7 cellular contexts compared by ENCODE assay signal in genomic region chr1:39798859-39799769, GRCh38. TPM values are rescaled to one million over a fixed set of nuclear protein-coding genes. Genes with fewer than 3 reads are reported as not detected.
DNase-seq lines count a peak whose midpoint lies in the region; ATAC-seq and TF ChIP-seq lines count a peak whose summit lies in the region.
"Not testable (repeated sequence)": the region's sequence is repeated elsewhere in the genome, so short reads cannot be mapped to it uniquely, and the experiment has no call there.

No MANE protein-coding gene starts in this region.

- H3K27ac Mint-ChIP-seq in T-helper 2 cell treated with Interferon-gamma antibody and Interleukin-4, amounts not matched to agents 5 μg/mL and 100 μg/mL, for 36 hours: peak overlapping the region; percentile 89

- H3K36me3 Mint-ChIP-seq in T-helper 2 cell treated with Interferon-gamma antibody and Interleukin-4, amounts not matched to agents 5 μg/mL and 100 μg/mL, for 36 hours (ENCODE audit: low read depth): not testable (repeated sequence)

- not testable (repeated sequence) for H3K9ac ChIP-seq in skeletal muscle satellite cell (ENCODE audit: low read depth, low read length)

- H3K4me3 Mint-ChIP-seq in T-helper 2 cell treated with Interferon-gamma antibody and Interleukin-4, amounts not matched to agents 5 μg/mL and 100 μg/mL, for 36 hours: peak overlapping the region; percentile 71

- H3K4me1 Mint-ChIP-seq in T-helper 2 cell treated with Interferon-gamma antibody and Interleukin-4, amounts not matched to agents 5 μg/mL and 100 μg/mL, for 36 hours (ENCODE audit: low read depth): peaks cover 11% of the 10 kb centered on the region

- H3K27ac ChIP-seq in hepatocyte: peak overlapping the region; percentile 64

- peak; percentile 93 for ATAC-seq in GM18517 (IDR thresholded peaks at IDR 0.05; ENCODE audit: unreplicated experiment)
- peak; percentile 90 for ATAC-seq in HG02763 (IDR thresholded peaks at IDR 0.05; ENCODE audit: unreplicated experiment)

- not testable (repeated sequence) for H3K36me3 ChIP-seq in hepatocyte (replicated peaks; ENCODE audit: insufficient read depth, low read depth); skeletal muscle satellite cell (ENCODE audit: insufficient read depth, low read length)

- H3K9me3 ChIP-seq in hepatocyte (ENCODE audit: low read depth); skeletal muscle satellite cell (replicated peaks; ENCODE audit: low read length): not testable (repeated sequence)

- not testable (repeated sequence) for H3K4me2 ChIP-seq in hepatocyte
- H3K4me2 ChIP-seq in skeletal muscle satellite cell (ENCODE audit: low read length): peak overlapping the region; percentile 66

- not testable (repeated sequence) for H3K27me3 ChIP-seq in hepatocyte; skeletal muscle satellite cell (ENCODE audit: control insufficient read depth, insufficient read depth, low read length)

- DNase-seq in NCI-H1417 (lab: John Stamatoyannopoulos, UW) (peak; percentile 33 to 89 (median 74)), hepatocyte (ENCODE audit: low spot score) (peak; percentile 74)
- DNase-seq in T-helper 2 cell treated with Interferon-gamma antibody and Interleukin-4, amounts not matched to agents 5 μg/mL and 100 μg/mL, for 36 hours (ENCODE audit: low spot score): peak; percentile 81
- DNase-seq in activated naive CD8-positive, alpha-beta T cell treated with anti-CD3 and anti-CD28 coated beads, Interleukin-2, amount 50 U/mL, for 16 hours (ENCODE audit: low read depth, low spot score): peak; percentile 75

- not testable (repeated sequence) for H4K20me1 ChIP-seq in hepatocyte (ENCODE audit: insufficient read depth, poor library complexity, severe bottlenecking)

- not testable (repeated sequence) for H3K4me3 ChIP-seq in hepatocyte; skeletal muscle satellite cell (ENCODE audit: low read length)

- not testable (repeated sequence) for H2AFZ ChIP-seq in hepatocyte

- not testable (repeated sequence) for H3K79me2 ChIP-seq in hepatocyte

- not testable (repeated sequence) for H3K9me3 Mint-ChIP-seq in T-helper 2 cell treated with Interferon-gamma antibody and Interleukin-4, amounts not matched to agents 5 μg/mL and 100 μg/mL, for 36 hours

- not testable (repeated sequence) for H3K9me2 ChIP-seq in hepatocyte (replicated peaks; ENCODE audit: insufficient read depth)

- not testable (repeated sequence) for H3K4me1 ChIP-seq in hepatocyte (ENCODE audit: insufficient read depth)
- H3K4me1 ChIP-seq in skeletal muscle satellite cell (ENCODE audit: control insufficient read depth, insufficient read depth, low read length): peaks cover 10% of the 10 kb centered on the region

- not testable (repeated sequence) for H3K27me3 Mint-ChIP-seq in T-helper 2 cell treated with Interferon-gamma antibody and Interleukin-4, amounts not matched to agents 5 μg/mL and 100 μg/mL, for 36 hours (ENCODE audit: low read depth)

- WGBS in hepatocyte (ENCODE audit: low lambda C conversion rate, missing lambda C conversion rate): 67% methylated on average over 23 of the region's 26 CpGs

- not testable (repeated sequence) for TF ChIP-seq CTCF in hepatocyte (IDR thresholded peaks at IDR 0.05; ENCODE audit: poor library complexity)

RNA-seq across cellular contexts. Expression of gene BMP8B, which starts 10.4 kb away (rescaled TPM):
- total RNA-seq in hepatocyte: 5.5 and 7.6 TPM in 2 replicates
- 1.9 and 3.1 TPM in 2 replicates for polyA plus RNA-seq in hepatocyte
- under 0.01 TPM in 2 replicates for total RNA-seq in skeletal muscle satellite cell (2012; rRNA removed)

RNA-seq across cellular contexts. Expression of gene OXCT2, which starts 28.0 kb away (rescaled TPM):
- total RNA-seq in hepatocyte: 0.60 and 1.8 TPM in 2 replicates
- polyA plus RNA-seq in hepatocyte: 0.25 and 0.39 TPM in 2 replicates
- 0.87 and 1.0 TPM in 2 replicates for total RNA-seq in skeletal muscle satellite cell (2012; rRNA removed)
